Comparison of ENCODE assay signal across 8 cellular contexts in genomic region chr1:40664791-40665190, GRCh38. TPM values are rescaled to one million over a fixed set of nuclear protein-coding genes. Genes with fewer than 3 reads are reported as not detected.
DNase-seq lines count a peak whose midpoint lies in the region; ATAC-seq, FAIRE-seq and TF ChIP-seq lines count a peak whose summit lies in the region.

No MANE protein-coding gene starts in this region.

- no peaks in the 10 kb centered on the region for H3K36me3 ChIP-seq in ES-I3 (ENCODE audit: insufficient read depth, low read length)
- no peaks in the 10 kb centered on the region for H3K36me3 ChIP-seq in NT2/D1 (ENCODE audit: insufficient read depth, insufficient read length, low read length)
- H3K36me3 ChIP-seq in psoas muscle (ENCODE audit: insufficient read depth in 1 of 2, low read depth in 1 of 2): no peaks in the 10 kb centered on the region

- no peak overlapping the region for H3K27ac ChIP-seq in psoas muscle

- no peak for FAIRE-seq in frontal cortex (lab: Jason Lieb, UNC)

- DNase-seq in NT2/D1 (ENCODE audit: low read depth, low spot score) (no peak), psoas muscle (no peak), NAMALWA (ENCODE audit: low spot score) (no peak), frontal cortex (ENCODE audit: low spot score in 2 of 2) (no peak), NCI-H510A (lab: John Stamatoyannopoulos, UW) (no peak)
- DNase-seq in effector memory CD8-positive, alpha-beta T cell: no peak
- DNase-seq in stimulated activated CD4-positive, alpha-beta T cell treated with anti-CD3 and anti-CD28 coated beads, Interleukin-1b, Interleukin-23, amount 100 ng/mL, for 48 hours: no peak

- H3K9ac ChIP-seq in ES-I3 (ENCODE audit: low read depth, low read length) (peak overlapping the region; percentile 2; the same call in 1 of the 2 replicates), NT2/D1 (ENCODE audit: insufficient read length, low read depth) (peak overlapping the region; percentile 77)

- no peaks in the 10 kb centered on the region for H3K9me3 Mint-ChIP-seq in effector memory CD8-positive, alpha-beta T cell

- peaks cover 2% of the 10 kb centered on the region for H3K36me3 Mint-ChIP-seq in effector memory CD8-positive, alpha-beta T cell (ENCODE audit: insufficient read depth)

- intact Hi-C loops in psoas muscle (cut with DNase I): loop anchor here (5.0 kb wide), 3 partner anchors 37 to 52 kb away; no protein-coding TSS in a partner anchor

- H3K4me1 ChIP-seq in ES-I3 (ENCODE audit: insufficient read depth, low read length) (peaks cover 21% of the 10 kb centered on the region), NT2/D1 (ENCODE audit: insufficient read depth, insufficient read length) (peaks cover 29% of the 10 kb centered on the region), psoas muscle (peaks cover 8% of the 10 kb centered on the region)

- TF ChIP-seq CTCF in psoas muscle (IDR thresholded peaks at IDR 0.05): no peak

- WGBS in psoas muscle, 3 donors: 54% methylated on average over 2 of the region's 2 CpGs

- H3K4me3 ChIP-seq in NT2/D1 (ENCODE audit: insufficient read length, low read depth) (peak overlapping the region; percentile 60), psoas muscle (peak overlapping the region; percentile 74)

- peaks cover 14% of the 10 kb centered on the region for H3K27me3 ChIP-seq in NT2/D1 (ENCODE audit: insufficient read depth, insufficient read length)
- no peaks in the 10 kb centered on the region for H3K27me3 ChIP-seq in psoas muscle (ENCODE audit: insufficient read depth in 3 of 3, low read length in 2 of 3)

- H3K9me3 ChIP-seq in ES-I3 (ENCODE audit: control insufficient read depth, insufficient read depth, low read length) (no peaks in the 10 kb centered on the region), NT2/D1 (ENCODE audit: insufficient read depth, low read length) (no peaks in the 10 kb centered on the region), psoas muscle (no peaks in the 10 kb centered on the region)

- peak overlapping the region; percentile 76 for H3K4me3 Mint-ChIP-seq in effector memory CD8-positive, alpha-beta T cell

- peak overlapping the region; percentile 32 to 41 for H3K27ac Mint-ChIP-seq in effector memory CD8-positive, alpha-beta T cell

- peaks cover 21% of the 10 kb centered on the region in 2 donors for H3K4me1 Mint-ChIP-seq in effector memory CD8-positive, alpha-beta T cell (ENCODE audit: low read depth in 2 of 2)

- no peaks in the 10 kb centered on the region for H3K27me3 Mint-ChIP-seq in effector memory CD8-positive, alpha-beta T cell

- ATAC-seq in effector memory CD8-positive, alpha-beta T cell (replicated peaks): no peak
- no peak for ATAC-seq in psoas muscle

RNA-seq across cellular contexts. Expression of gene RIMS3, which starts 0.7 kb away (rescaled TPM):
- total RNA-seq in psoas muscle (under 1 TPM; 0.15 to 0.42 (median 0.35) TPM), frontal cortex (24.1 TPM)
- under 1 TPM; 0.07 to 0.31 (median 0.16) TPM for polyA plus RNA-seq in psoas muscle

RNA-seq across cellular contexts. Expression of gene NFYC, which starts 26.7 kb away (rescaled TPM):
- total RNA-seq in psoas muscle (10 to 100 TPM; 45.8 to 67.8 (median 61.1) TPM), frontal cortex (31.8 TPM)
- 10 to 100 TPM; 52.0 to 69.0 (median 58.6) TPM for polyA plus RNA-seq in psoas muscle

Comparison
In these comparisons a context has a peak if more than half of its experiments do, and no peak if none do; other contexts are left out.
1. RNA of gene RIMS3, which starts 0.7 kb away (total RNA-seq): 24.1 TPM in frontal cortex (single experiment); 0.15 to 0.42 TPM in psoas muscle; every median in the first group is over 10 times any median in the second.